8 cellular contexts compared by ENCODE assay signal in the genomic region with DNA sequence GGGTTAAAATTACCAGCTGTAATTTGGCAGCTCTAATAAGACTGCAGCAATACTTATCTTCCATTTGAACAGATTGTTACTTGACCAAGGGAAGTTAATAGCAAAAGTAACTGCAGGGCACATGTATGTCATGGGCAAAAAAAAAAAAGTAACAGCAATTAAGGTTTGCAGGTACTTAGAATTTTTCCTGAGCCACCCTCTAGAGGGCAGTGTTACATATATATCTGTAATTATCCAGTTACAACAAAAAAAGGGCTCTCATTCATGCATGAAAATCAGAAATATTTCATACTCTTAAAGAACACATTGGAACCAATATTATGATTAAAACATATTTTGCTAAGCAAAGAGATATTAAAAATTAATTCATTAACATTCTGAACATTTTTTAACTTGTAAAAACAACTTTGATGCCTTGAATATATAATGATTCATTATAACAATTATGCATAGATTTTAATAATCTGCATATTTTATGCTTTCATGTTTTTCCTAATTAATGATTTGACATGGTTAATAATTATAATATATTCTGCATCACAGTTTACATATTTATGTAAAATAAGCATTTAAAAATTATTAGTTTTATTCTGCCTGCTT. TPM values are rescaled to one million over a fixed set of nuclear protein-coding genes. Genes with fewer than 3 reads are reported as not detected.
DNase-seq lines count a peak whose midpoint lies in the region; ATAC-seq, FAIRE-seq and TF ChIP-seq lines count a peak whose summit lies in the region.

No MANE protein-coding gene starts in this region.

- TF ChIP-seq POLR2A in GM12892 (IDR thresholded peaks at IDR 0.05; ENCODE audit: low read depth, low read length) = no peak

- no peak overlapping the region for H3K4me3 ChIP-seq in fibroblast of the aortic adventitia (ENCODE audit: low read depth, low read length)
- H3K4me3 ChIP-seq in retinal pigment epithelial cell (ENCODE audit: low read length) = no peak overlapping the region

- peak; percentile 52 for DNase-seq in CD1c-positive myeloid dendritic cell (ENCODE audit: extremely low spot score)
- DNase-seq in GM12892 (ENCODE audit: insufficient read length) = peak; percentile 16
- peak; percentile 49 for DNase-seq in NCI-H1436 treated with DMSO at 0.1 percent for 48 hours (lab: John Stamatoyannopoulos, UW)
- DNase-seq in T-helper 1 cell = peak in 3 of 5 donors; percentile 16 to 44 (median 33)
- DNase-seq in fibroblast of the aortic adventitia (ENCODE audit: low read depth) = peak; percentile 73
- peak; percentile 27 for DNase-seq in retinal pigment epithelial cell (ENCODE audit: low read depth)

- peak; percentile 14 for FAIRE-seq in GM12892 (lab: Jason Lieb, UNC)

- no peak for ATAC-seq in HG03565 (IDR thresholded peaks at IDR 0.05; ENCODE audit: unreplicated experiment)
- ATAC-seq in HG03108 (IDR thresholded peaks at IDR 0.05; ENCODE audit: unreplicated experiment) = no peak

- TF ChIP-seq CTCF in fibroblast of the aortic adventitia (IDR thresholded peaks at IDR 0.05; ENCODE audit: insufficient read depth, low read length) (peak; percentile 51), retinal pigment epithelial cell (conservative IDR thresholded peaks at IDR 0.05; ENCODE audit: low read depth, low read length) (peak; percentile 54)

RNA-seq across cellular contexts. Expression of a gene that starts 25.1 kb away (rescaled TPM):
- polyA plus RNA-seq in GM12892 (2012; ENCODE audit: missing spikeins) = 8.6 TPM
- total RNA-seq in fibroblast of the aortic adventitia (ENCODE audit: low replicate concordance) = 23.8 and 35.6 TPM in 2 replicates

Comparison
In these comparisons a context has a peak if more than half of its experiments do, and no peak if none do; other contexts are left out.
1. DNase-seq: peak in every context shown above with its lines; median percentile 73 in fibroblast of the aortic adventitia; 52 in CD1c-positive myeloid dendritic cell; 49 in NCI-H1436 treated with DMSO at 0.1 percent for 48 hours; 33 in T-helper 1 cell; 27 in retinal pigment epithelial cell; 16 in GM12892.